In the genomic region with DNA sequence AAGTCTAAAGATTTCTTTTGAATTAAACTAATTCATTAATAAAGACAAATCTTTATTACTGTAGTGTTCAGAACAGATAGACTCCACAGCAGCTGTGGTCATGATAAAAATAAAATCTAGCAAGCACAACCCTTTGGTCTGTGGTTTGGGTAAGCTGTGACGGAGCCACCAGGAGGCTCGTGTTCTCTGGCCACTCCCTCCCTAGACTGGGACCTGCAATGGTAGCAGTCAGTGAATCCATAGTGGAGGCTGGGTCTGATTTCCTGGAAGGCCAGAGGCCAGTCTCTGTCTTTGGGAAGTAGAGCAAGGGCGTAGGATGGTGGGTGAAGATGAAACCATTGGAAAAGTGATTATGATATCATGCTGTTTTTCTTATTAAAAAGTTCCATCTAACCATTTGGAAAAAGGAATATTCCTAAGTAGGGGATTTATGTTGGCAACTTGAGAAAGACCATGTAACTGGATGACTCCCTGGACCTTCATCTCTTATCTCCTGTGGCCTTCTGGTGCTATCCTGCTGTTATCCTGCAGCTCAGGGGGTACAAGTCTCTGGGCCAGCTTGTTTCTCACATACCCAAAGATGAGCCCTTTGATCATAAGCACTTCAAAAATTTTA, we compare ENCODE assay signal across 11 cellular contexts. TPM values are rescaled to one million over a fixed set of nuclear protein-coding genes. Genes with fewer than 3 reads are reported as not detected.
DNase-seq lines count a peak whose midpoint lies in the region; ATAC-seq and TF ChIP-seq lines count a peak whose summit lies in the region.
"Had no signal": no experiment of that assay in that cellular context is flagged by ENCODE, and none has a peak within 500 bp of the region (broad histone marks: within the 10 kb centered on the region; RNA-seq: fewer than 3 reads in every experiment).

No MANE protein-coding gene starts in this region.

- H3K9ac ChIP-seq in Loucy (ENCODE audit: low read depth, low read length, poor library complexity, severe bottlenecking) = no peak overlapping the region

- H3F3A ChIP-seq in Loucy (ENCODE audit: low read depth) = no peaks in the 10 kb centered on the region

- H3K9me3 ChIP-seq in Loucy (ENCODE audit: insufficient read depth, low read depth, low read length) (no peaks in the 10 kb centered on the region), right cardiac atrium (ENCODE audit: control insufficient read depth, low read length) (no peaks in the 10 kb centered on the region)
- H3K9me3 ChIP-seq: tibial artery had no signal

- H3K27me3 ChIP-seq in Loucy (ENCODE audit: insufficient read depth, low read length, poor library complexity, severe bottlenecking) (no peaks in the 10 kb centered on the region), brain microvascular endothelial cell (replicated peaks) (no peaks in the 10 kb centered on the region), right cardiac atrium (ENCODE audit: control insufficient read depth, insufficient read depth) (no peaks in the 10 kb centered on the region)
- H3K27me3 ChIP-seq: tibial artery had no signal

- H3K4me2 ChIP-seq in Loucy (ENCODE audit: low read depth, low read length, poor library complexity, severe bottlenecking) = peak overlapping the region; percentile 67

- H3K36me3 Mint-ChIP-seq in natural killer cell = no peaks in the 10 kb centered on the region

- peak overlapping the region; percentile 37 to 75 for H3K27ac Mint-ChIP-seq in natural killer cell
- H3K27ac Mint-ChIP-seq: T-helper 1 cell treated with Interleukin-12 subunit alpha and Interleukin-12 subunit beta and Interleukin-4 antibody, amounts not matched to agents 30 μg/mL and 1 μg/mL, for 36 hours had no signal

- peak overlapping the region; percentile 40 for H3K4me3 ChIP-seq in Loucy (ENCODE audit: low read length, poor library complexity, severe bottlenecking)
- H3K4me3 ChIP-seq in brain microvascular endothelial cell (ENCODE audit: low read depth, low read length) = no peak overlapping the region
- no peak overlapping the region for H3K4me3 ChIP-seq in right cardiac atrium (ENCODE audit: low read length)
- H3K4me3 ChIP-seq: tibial artery had no signal

- no peaks in the 10 kb centered on the region for H3K9me2 ChIP-seq in Loucy (replicated peaks; ENCODE audit: low read depth, low read length)

- no peaks in the 10 kb centered on the region for H3K9me3 Mint-ChIP-seq in natural killer cell
- H3K9me3 Mint-ChIP-seq: T-helper 1 cell treated with Interleukin-12 subunit alpha and Interleukin-12 subunit beta and Interleukin-4 antibody, amounts not matched to agents 30 μg/mL and 1 μg/mL, for 36 hours had no signal

- peak; percentile 46 for DNase-seq in natural killer cell
- no peak for DNase-seq in brain microvascular endothelial cell
- no peak for DNase-seq in activated CD4-positive, alpha-beta T cell treated with anti-CD3 and anti-CD28 coated beads for 1 hour
- no peak for DNase-seq in right cardiac atrium
- DNase-seq in cerebellar cortex (ENCODE audit: low spot score) = no peak
- DNase-seq: hypothalamus, tibial artery had no signal

- no peaks in the 10 kb centered on the region for H3K79me2 ChIP-seq in Loucy (ENCODE audit: insufficient read depth, low read length)

- no peak overlapping the region for H3K27ac ChIP-seq in brain microvascular endothelial cell
- no peak overlapping the region for H3K27ac ChIP-seq in right cardiac atrium (ENCODE audit: low read length)
- H3K27ac ChIP-seq: tibial artery had no signal

- H3K4me1 ChIP-seq in Loucy (ENCODE audit: insufficient read depth, low read length, poor library complexity, severe bottlenecking) (peaks cover 27% of the 10 kb centered on the region), right cardiac atrium (ENCODE audit: control insufficient read depth, insufficient read depth, low read length) (no peaks in the 10 kb centered on the region)
- H3K4me1 ChIP-seq: tibial artery had no signal

- ATAC-seq in GM19035 (IDR thresholded peaks at IDR 0.05; ENCODE audit: unreplicated experiment) (peak; percentile 91), HG02763 (IDR thresholded peaks at IDR 0.05; ENCODE audit: unreplicated experiment) (peak; percentile 76), natural killer cell (peak; percentile 83 to 99 (median 97)), right cardiac atrium (no peak)

- H3K4me3 Mint-ChIP-seq in natural killer cell = peak overlapping the region; percentile 67
- H3K4me3 Mint-ChIP-seq: T-helper 1 cell treated with Interleukin-12 subunit alpha and Interleukin-12 subunit beta and Interleukin-4 antibody, amounts not matched to agents 30 μg/mL and 1 μg/mL, for 36 hours had no signal

- peaks cover 30 to 37% of the 10 kb centered on the region in 2 donors for H3K27me3 Mint-ChIP-seq in natural killer cell (ENCODE audit: low read depth in 2 of 2)

- no peak overlapping the region for H2AFZ ChIP-seq in Loucy (ENCODE audit: low read length)

- H3K4me1 Mint-ChIP-seq in natural killer cell = peaks cover 16 to 18% of the 10 kb centered on the region in 2 donors

- intact Hi-C loops in natural killer cell (cut with micrococcal nuclease) (loop anchor here (1.0 kb wide), 2 partner anchors 19 to 30 kb away; no protein-coding TSS in a partner anchor), right cardiac atrium (cut with DNase I) (no loop called here)

- TF ChIP-seq CTCF in Loucy (conservative IDR thresholded peaks at IDR 0.05; ENCODE audit: low read length) (no peak), natural killer cell (IDR thresholded peaks at IDR 0.05) (no peak), brain microvascular endothelial cell (IDR thresholded peaks at IDR 0.05; ENCODE audit: low read depth, low read length, missing control alignments) (no peak)

- H3K36me3 ChIP-seq in Loucy (ENCODE audit: insufficient read depth, low read length) = no peaks in the 10 kb centered on the region
- no peaks in the 10 kb centered on the region for H3K36me3 ChIP-seq in brain microvascular endothelial cell (replicated peaks)
- H3K36me3 ChIP-seq: tibial artery had no signal

- no peaks in the 10 kb centered on the region for H4K20me1 ChIP-seq in Loucy (ENCODE audit: insufficient read depth, low read length, poor library complexity, severe bottlenecking)

- 84% methylated on average over 3 of the region's 3 CpGs for WGBS in right cardiac atrium

- in situ Hi-C loops in brain microvascular endothelial cell (cut with HindIII; ENCODE audit: low pct_ligation_motif_present, low sequenced_read_pairs) = no loop called here

RNA-seq across cellular contexts. Expression of a gene that starts 39.0 kb away (rescaled TPM):
- total RNA-seq in natural killer cell (100 to 1,000 TPM in 1 of 3 donors, 10 to 100 TPM in 2; 80.6 to 109 (median 90.9) TPM), right cardiac atrium (10 to 100 TPM; 20.4 to 33.1 (median 31.7) TPM)
- polyA plus RNA-seq in right cardiac atrium = 9.5 TPM

Comparison
In these comparisons a context has a peak if more than half of its experiments do, and no peak if none do; other contexts are left out.
1. ATAC-seq: peak in GM19035 (single experiment), HG02763 (single experiment) and natural killer cell (3 of 3); none in right cardiac atrium (0 of 2).